In the genomic region with DNA sequence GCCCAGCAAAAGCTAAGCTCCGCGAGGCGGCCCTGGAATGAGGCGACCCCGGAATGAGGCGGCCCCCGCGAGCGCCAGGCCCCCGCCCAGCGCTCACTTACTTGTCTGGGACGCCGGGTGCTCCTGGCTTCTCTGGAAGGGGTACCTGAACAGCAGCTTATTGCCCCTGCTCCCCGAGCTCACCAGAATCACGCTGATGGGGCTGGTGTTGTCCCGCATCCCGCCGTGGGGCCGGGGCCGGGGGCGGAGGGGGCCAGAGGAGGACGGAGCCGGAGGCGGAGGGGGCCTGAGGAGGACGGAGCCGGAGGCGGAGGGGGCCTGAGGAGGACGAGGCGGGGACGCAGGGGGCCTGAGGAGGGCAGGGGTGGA, we compare ENCODE assay signal across 1 cellular context.
TF ChIP-seq lines count a peak whose summit lies in the region.

No MANE protein-coding gene starts in this region.

TF ChIP-seq in H1, 55 proteins besides CTCF, POLR2A, EP300 and RAD21:
- no peak for TF ChIP-seq FOSL1 (IDR thresholded peaks at IDR 0.05; ENCODE audit: insufficient read depth, low read depth, low read length)
- no peak for TF ChIP-seq SP1 (IDR thresholded peaks at IDR 0.05; ENCODE audit: low read depth, low read length)
- TF ChIP-seq KDM4A (IDR thresholded peaks at IDR 0.05; ENCODE audit: low read depth, low read length, severe bottlenecking), result peak; percentile 58
- TF ChIP-seq BRCA1 (IDR thresholded peaks at IDR 0.05; ENCODE audit: low read depth, low read length), result no peak
- TF ChIP-seq CTBP2 (IDR thresholded peaks at IDR 0.05; ENCODE audit: borderline replicate concordance, insufficient read depth, insufficient read length, low read length), result no peak
- TF ChIP-seq, protein P1, sequence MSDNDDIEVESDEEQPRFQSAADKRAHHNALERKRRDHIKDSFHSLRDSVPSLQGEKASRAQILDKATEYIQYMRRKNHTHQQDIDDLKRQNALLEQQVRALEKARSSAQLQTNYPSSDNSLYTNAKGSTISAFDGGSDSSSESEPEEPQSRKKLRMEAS (IDR thresholded peaks at IDR 0.05), result 0 out of 2 replicates have a peak, but pooled peaks have one; percentile 30
- TF ChIP-seq SP4 (IDR thresholded peaks at IDR 0.05; ENCODE audit: low read length), result no peak
- TF ChIP-seq, protein P2, sequence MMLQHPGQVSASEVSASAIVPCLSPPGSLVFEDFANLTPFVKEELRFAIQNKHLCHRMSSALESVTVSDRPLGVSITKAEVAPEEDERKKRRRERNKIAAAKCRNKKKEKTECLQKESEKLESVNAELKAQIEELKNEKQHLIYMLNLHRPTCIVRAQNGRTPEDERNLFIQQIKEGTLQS (IDR thresholded peaks at IDR 0.05; ENCODE audit: insufficient read depth, low read depth, low read length), result no peak
- TF ChIP-seq, protein P3, sequence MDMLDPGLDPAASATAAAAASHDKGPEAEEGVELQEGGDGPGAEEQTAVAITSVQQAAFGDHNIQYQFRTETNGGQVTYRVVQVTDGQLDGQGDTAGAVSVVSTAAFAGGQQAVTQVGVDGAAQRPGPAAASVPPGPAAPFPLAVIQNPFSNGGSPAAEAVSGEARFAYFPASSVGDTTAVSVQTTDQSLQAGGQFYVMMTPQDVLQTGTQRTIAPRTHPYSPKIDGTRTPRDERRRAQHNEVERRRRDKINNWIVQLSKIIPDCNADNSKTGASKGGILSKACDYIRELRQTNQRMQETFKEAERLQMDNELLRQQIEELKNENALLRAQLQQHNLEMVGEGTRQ (IDR thresholded peaks at IDR 0.05; ENCODE audit: low read length), result no peak
- TF ChIP-seq CEBPB (IDR thresholded peaks at IDR 0.05; ENCODE audit: low read depth, low read length), result no peak
- no peak for TF ChIP-seq MAFK (IDR thresholded peaks at IDR 0.05; ENCODE audit: low read depth, low read length)
- 0 out of 2 replicates have a peak, but pooled peaks have one; percentile 30 for TF ChIP-seq TAF1 (IDR thresholded peaks at IDR 0.05; ENCODE audit: low read depth, low read length)
